ENCODE assay signal across 10 cellular contexts in the genomic region with DNA sequence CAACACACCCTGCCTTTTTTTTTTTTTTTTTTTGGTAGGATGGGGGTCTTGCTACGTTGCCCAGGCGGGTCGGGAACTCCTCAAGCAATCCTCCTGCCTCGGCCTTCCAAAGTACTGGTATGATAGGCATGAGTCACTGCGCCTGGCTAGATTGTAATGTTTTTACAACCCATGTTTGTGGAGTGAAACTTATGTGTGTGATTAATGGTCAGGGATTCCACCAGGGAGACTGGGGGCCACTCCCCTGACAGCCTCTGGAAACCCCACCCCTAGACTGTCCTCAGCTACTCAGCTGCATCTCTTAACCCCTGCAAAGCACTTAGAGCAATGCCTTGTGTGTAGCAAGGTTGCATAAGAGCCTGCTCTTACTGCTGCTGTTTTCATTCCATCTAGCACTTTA.
A peak's percentile ranks its signal among the peaks of the same experiment; 100 is the strongest.
DNase-seq lines count a peak whose midpoint lies in the region; ATAC-seq and TF ChIP-seq lines count a peak whose summit lies in the region.
"Had no signal": no experiment of that assay in that cellular context is flagged by ENCODE, and none has a peak within 500 bp of the region (broad histone marks: within the 10 kb centered on the region; RNA-seq: fewer than 3 reads in every experiment).

No MANE protein-coding gene starts in this region.

- no peak overlapping the region for H2BK20ac ChIP-seq in IMR-90 (ENCODE audit: low read depth, low read length)

- POLR2A ChIA-PET in AG04450 (lab: Yijun Ruan, JAX): interaction anchor here (0.7 kb wide), 2 partner anchors 44 to 47 kb away, joined by 3 to 9 read pairs; no protein-coding TSS in a partner anchor
- POLR2A ChIA-PET in IMR-90 (lab: Charles Lee; ENCODE audit: unreplicated experiment): no interaction called here

- no peak overlapping the region for H3K4me3 Mint-ChIP-seq in GM23338

- in situ Hi-C loops in IMR-90 (cut with MboI; ENCODE audit: low sequenced_read_pairs): no loop called here
- in situ Hi-C loops in GM13976 (cut with MboI; ENCODE audit: low sequenced_read_pairs, unreplicated experiment): loop anchor here (25.0 kb wide), 1 partner anchor 103 kb away; no protein-coding TSS in a partner anchor

- H3K27me3 ChIP-seq in AG04450 (ENCODE audit: control insufficient read depth, insufficient read depth, low read length) (no peaks in the 10 kb centered on the region), IMR-90 (ENCODE audit: control insufficient read depth, insufficient read depth, low read length) (no peaks in the 10 kb centered on the region), colonic mucosa (no peaks in the 10 kb centered on the region), GM23338 (ENCODE audit: insufficient read depth) (no peaks in the 10 kb centered on the region), mesendoderm (ENCODE audit: insufficient read depth, low read length, poor library complexity) (no peaks in the 10 kb centered on the region)
- H3K27me3 ChIP-seq: BLaER1 had no signal

- H2AFZ ChIP-seq in IMR-90 (replicated peaks; ENCODE audit: low read length, poor library complexity): no peak overlapping the region
- no peak overlapping the region for H2AFZ ChIP-seq in GM23338

- intact Hi-C loops in IMR-90 (cut with micrococcal nuclease) (no loop called here), colonic mucosa (cut with DNase I) (no loop called here)

- peaks cover 6% of the 10 kb centered on the region for H3K27me3 Mint-ChIP-seq in GM23338 (ENCODE audit: insufficient read depth, low read depth, poor library complexity)

- H3K4ac ChIP-seq in IMR-90 (ENCODE audit: low read depth, low read length) (no peak overlapping the region), mesendoderm (ENCODE audit: low read depth, low read length) (no peak overlapping the region)

- H3K4me1 ChIP-seq in IMR-90 (ENCODE audit: control insufficient read depth, insufficient read depth, low read length) (no peaks in the 10 kb centered on the region), colonic mucosa (no peaks in the 10 kb centered on the region), GM23338 (ENCODE audit: insufficient read depth) (no peaks in the 10 kb centered on the region), mesendoderm (ENCODE audit: control insufficient read depth, low read depth, low read length) (no peaks in the 10 kb centered on the region)
- H3K4me1 ChIP-seq: BLaER1 had no signal

- ATAC-seq in IMR-90 (ENCODE audit: low read depth) (peak; percentile 98), GM23338 (no peak)

- DNase-seq in AG04450 (ENCODE audit: low read depth, low spot score): peak; percentile 86
- peak; percentile 91 for DNase-seq in IMR-90
- peak; percentile 34 for DNase-seq in colonic mucosa
- DNase-seq in myocyte (ENCODE audit: low read depth): peak; percentile 51
- DNase-seq in GM23338 (ENCODE audit: low spot score): no peak
- DNase-seq in GM13976 (ENCODE audit: low spot score): no peak
- no peak for DNase-seq in mesendoderm
- no peak for DNase-seq in GM19238 (ENCODE audit: insufficient read length, low spot score)
- DNase-seq: central memory CD4-positive, alpha-beta T cell had no signal

- TF ChIP-seq POLR2A in IMR-90 (IDR thresholded peaks at IDR 0.05; ENCODE audit: low read depth, low read length): no peak

- H3K23ac ChIP-seq in IMR-90 (ENCODE audit: low read depth, low read length) (no peak overlapping the region), mesendoderm (ENCODE audit: low read length) (no peak overlapping the region)

- CTCF ChIA-PET in AG04450 (lab: Charles Lee) (no interaction called here), IMR-90 (lab: Yijun Ruan, JAX) (no interaction called here)

- no peak overlapping the region for H2BK15ac ChIP-seq in IMR-90 (ENCODE audit: low read depth, low read length)
- no peak overlapping the region for H2BK15ac ChIP-seq in mesendoderm (replicated peaks; ENCODE audit: low read depth)

- H3K4me2 ChIP-seq in IMR-90 (ENCODE audit: low read depth, low read length) (no peak overlapping the region), GM23338 (no peak overlapping the region), mesendoderm (ENCODE audit: low read length) (no peak overlapping the region)
- H3K4me2 ChIP-seq: BLaER1 had no signal

- TF ChIP-seq CTCF in AG04450 (IDR thresholded peaks at IDR 0.05; ENCODE audit: low read depth, low read length): no peak
- TF ChIP-seq CTCF in IMR-90 (conservative IDR thresholded peaks at IDR 0.05; ENCODE audit: low read depth, low read length): no peak
- TF ChIP-seq CTCF in colonic mucosa (IDR thresholded peaks at IDR 0.05): no peak
- TF ChIP-seq CTCF in GM23338 (conservative IDR thresholded peaks at IDR 0.05; ENCODE audit: low read depth in 2 of 2): no peak
- TF ChIP-seq CTCF in GM13976 (IDR thresholded peaks at IDR 0.05; ENCODE audit: borderline replicate concordance, control extremely low read depth, extremely low read depth, insufficient read depth, missing control alignments): no peak

- H4K5ac ChIP-seq in IMR-90 (ENCODE audit: low read depth, low read length): no peak overlapping the region
- no peak overlapping the region for H4K5ac ChIP-seq in mesendoderm (ENCODE audit: low read length)

- no peaks in the 10 kb centered on the region for H3K9me2 ChIP-seq in GM23338 (ENCODE audit: insufficient read depth)

- no peaks in the 10 kb centered on the region for H3F3A ChIP-seq in GM23338 (replicated peaks; ENCODE audit: low read depth)

- H3K36me3 ChIP-seq in IMR-90 (ENCODE audit: control insufficient read depth, insufficient read depth, low read length) (no peaks in the 10 kb centered on the region), colonic mucosa (no peaks in the 10 kb centered on the region), GM23338 (ENCODE audit: insufficient read depth) (no peaks in the 10 kb centered on the region), mesendoderm (ENCODE audit: control insufficient read depth, insufficient read depth, low read length) (no peaks in the 10 kb centered on the region)
- H3K36me3 ChIP-seq: BLaER1 had no signal

- H2BK5ac ChIP-seq in IMR-90 (ENCODE audit: low read depth, low read length, poor library complexity, severe bottlenecking) (no peak overlapping the region), mesendoderm (ENCODE audit: low read length) (no peak overlapping the region)

- no peak overlapping the region for H3K27ac Mint-ChIP-seq in GM23338

- no peak overlapping the region for H4K8ac ChIP-seq in IMR-90 (ENCODE audit: low read depth in 2 of 2, low read length in 2 of 2)
- H4K8ac ChIP-seq in mesendoderm (ENCODE audit: low read depth, low read length): no peak overlapping the region

- no peaks in the 10 kb centered on the region for H3K9me1 ChIP-seq in IMR-90 (ENCODE audit: insufficient read depth, low read length)

- TF ChIP-seq RAD21 in IMR-90 (IDR thresholded peaks at IDR 0.05; ENCODE audit: low read length): no peak

- H3K79me2 ChIP-seq in GM23338 (replicated peaks; ENCODE audit: insufficient read depth): no peaks in the 10 kb centered on the region
- H3K79me2 ChIP-seq in mesendoderm (ENCODE audit: control insufficient read depth, insufficient read depth, low read length): no peaks in the 10 kb centered on the region

- H3K56ac ChIP-seq in IMR-90 (ENCODE audit: extremely low read depth, insufficient read depth, low read length): no peak overlapping the region
- no peak overlapping the region for H3K56ac ChIP-seq in mesendoderm (ENCODE audit: low read length)

- no TSS peak for BruUV-seq in IMR-90 (replicated peaks; lab: Mats Ljungman, UMichigan)

- H3K18ac ChIP-seq in IMR-90 (ENCODE audit: low read depth, low read length): no peak overlapping the region
- no peak overlapping the region for H3K18ac ChIP-seq in mesendoderm (ENCODE audit: low read length)

- no peaks in the 10 kb centered on the region; the same call in 2 of the 3 replicates for H3K4me1 Mint-ChIP-seq in GM23338

- H3K79me1 ChIP-seq in IMR-90 (ENCODE audit: low read depth in 1 of 2, low read length in 2 of 2) (no peaks in the 10 kb centered on the region), mesendoderm (ENCODE audit: low read length) (no peaks in the 10 kb centered on the region)

- dilution Hi-C loops in IMR-90 (cut with HindIII; ENCODE audit: low sequenced_read_pairs, unreplicated experiment): no loop called here

- no peaks in the 10 kb centered on the region for H3K36me3 Mint-ChIP-seq in GM23338 (ENCODE audit: low read depth)

- H2AK5ac ChIP-seq in IMR-90 (ENCODE audit: low read depth, low read length) (no peak overlapping the region), mesendoderm (ENCODE audit: low read length) (no peak overlapping the region)

- H2AK9ac ChIP-seq in IMR-90 (replicated peaks; ENCODE audit: low read depth, low read length, poor library complexity): no peak overlapping the region

- no peak overlapping the region for H3K4me3 ChIP-seq in AG04450 (ENCODE audit: low read depth, low read length)
- no peak overlapping the region for H3K4me3 ChIP-seq in IMR-90 (ENCODE audit: insufficient read depth, low read depth, low read length)
- no peak overlapping the region for H3K4me3 ChIP-seq in colonic mucosa
- no peak overlapping the region for H3K4me3 ChIP-seq in GM23338
- no peak overlapping the region for H3K4me3 ChIP-seq in mesendoderm (ENCODE audit: low read length)
- H3K4me3 ChIP-seq: BLaER1 had no signal

- H2BK120ac ChIP-seq in IMR-90 (ENCODE audit: low read depth, low read length) (no peak overlapping the region), mesendoderm (ENCODE audit: low read depth, low read length) (no peak overlapping the region)

- H3K9ac ChIP-seq in IMR-90 (ENCODE audit: low read depth, low read length) (no peak overlapping the region), colonic mucosa (ENCODE audit: low read depth in 2 of 2, low read length in 2 of 2) (no peak overlapping the region), mesendoderm (ENCODE audit: low read length) (no peak overlapping the region)
- H3K9ac ChIP-seq: BLaER1 had no signal

- no peaks in the 10 kb centered on the region for H3K9me3 Mint-ChIP-seq in GM23338

- H4K20me1 ChIP-seq in IMR-90 (ENCODE audit: insufficient read depth, low read length) (no peaks in the 10 kb centered on the region), GM23338 (replicated peaks; ENCODE audit: insufficient read depth) (no peaks in the 10 kb centered on the region)
- H4K20me1 ChIP-seq: BLaER1 had no signal

- H3K27ac ChIP-seq in AG04450 (ENCODE audit: low read depth, low read length) (no peak overlapping the region), IMR-90 (ENCODE audit: insufficient read depth, low read length) (no peak overlapping the region), colonic mucosa (no peak overlapping the region), GM23338 (ENCODE audit: low read depth) (no peak overlapping the region), mesendoderm (ENCODE audit: low read depth, low read length) (no peak overlapping the region)
- H3K27ac ChIP-seq: BLaER1 had no signal

- no CpG with 5 or more reads among the region's 5 CpGs for WGBS in IMR-90 (ENCODE audit: extremely low coverage in 2 of 2, insufficient read length in 1 of 2), 2 experiments
- no CpG with 5 or more reads among the region's 5 CpGs for WGBS in mesendoderm (ENCODE audit: extremely low coverage, insufficient coverage, low lambda C conversion rate)

- H4K91ac ChIP-seq in IMR-90 (ENCODE audit: insufficient read depth, low read depth, low read length): no peak overlapping the region

- H3K9me3 ChIP-seq in AG04450 (ENCODE audit: control insufficient read depth, insufficient read depth, low read length) (peaks cover 5% of the 10 kb centered on the region; the same call in 1 of the 2 replicates), IMR-90 (ENCODE audit: control insufficient read depth, insufficient read depth, low read length) (no peaks in the 10 kb centered on the region), colonic mucosa (no peaks in the 10 kb centered on the region)
- H3K9me3 ChIP-seq: BLaER1 had no signal

- no peak overlapping the region for H3K14ac ChIP-seq in IMR-90 (replicated peaks; ENCODE audit: low read depth, low read length)

Comparison
In these comparisons a context has a peak if more than half of its experiments do, and no peak if none do; other contexts are left out.
1. DNase-seq: peak in AG04450 (single experiment), IMR-90 (single experiment), colonic mucosa (single experiment) and myocyte (single experiment); none in GM23338 (single experiment), GM13976 (single experiment), mesendoderm (single experiment) and GM19238 (single experiment).